Comparison of ENCODE assay signal across 16 cellular contexts in genomic region chr21:38948981-38949380, GRCh38.
DNase-seq lines count a peak whose midpoint lies in the region; ATAC-seq, FAIRE-seq and TF ChIP-seq lines count a peak whose summit lies in the region.
"Had no signal": no experiment of that assay in that cellular context is flagged by ENCODE, and none has a peak within 500 bp of the region (broad histone marks: within the 10 kb centered on the region; RNA-seq: fewer than 3 reads in every experiment).

No MANE protein-coding gene starts in this region.

- no peak for FAIRE-seq in HepG2 (lab: Jason Lieb, UNC)
- FAIRE-seq: GM12878, GM19239, H54 had no signal

- CTCF ChIA-PET in HepG2 (lab: Yijun Ruan, JAX; ENCODE audit: low intra/inter-chr PET ratio, low total read pairs) = no interaction called here

- POLR2A ChIA-PET in HepG2 (lab: Yijun Ruan, JAX) = interaction anchor here (0.9 kb wide), 1 partner anchor 30 kb away, joined by 3 read pairs; no protein-coding TSS in a partner anchor

- H2BK15ac ChIP-seq in mesenchymal stem cell (ENCODE audit: low read depth, poor library complexity, severe bottlenecking) = no peak overlapping the region

- H2AK5ac ChIP-seq in mesenchymal stem cell (ENCODE audit: low read length, severe bottlenecking) = peak overlapping the region; percentile 8

- H3K4ac ChIP-seq in mesenchymal stem cell (ENCODE audit: low read depth in 1 of 2, low read length in 2 of 2) = no peak overlapping the region

- no peak for TF ChIP-seq RAD21 in HepG2 (CRISPR knock-in tag; IDR thresholded peaks at IDR 0.05)

- H2AFZ ChIP-seq in HepG2 (ENCODE audit: low read length) (no peak overlapping the region), mesenchymal stem cell (ENCODE audit: low read depth, low read length) (no peak overlapping the region)

- intact Hi-C loops in HepG2 (cut with micrococcal nuclease; ENCODE audit: unreplicated experiment) (no loop called here), right lobe of liver (cut with DNase I) (no loop called here)

- in situ Hi-C loops in HepG2 (cut with HindIII; ENCODE audit: extremely low pct_ligation_motif_present, low pct_unique_long_range_greater_than_20kb) = no loop called here

- H3K36me3 ChIP-seq in HepG2 (replicated peaks in 1 of 2; ENCODE audit: control insufficient read depth in 1 of 2, insufficient read depth in 2 of 2, low read length in 2 of 2) (no peaks in the 10 kb centered on the region), right lobe of liver (no peaks in the 10 kb centered on the region), WERI-Rb-1 (no peaks in the 10 kb centered on the region), mesenchymal stem cell (ENCODE audit: control insufficient read depth in 1 of 2, insufficient read depth in 2 of 2, low read depth in 1 of 2, low read length in 2 of 2) (no peaks in the 10 kb centered on the region)

- no peak overlapping the region for H3K4me3 ChIP-seq in HepG2 (replicated peaks in 1 of 3; ENCODE audit: insufficient read depth in 1 of 3, low read depth in 2 of 3, low read length in 3 of 3)
- H3K4me3 ChIP-seq in right lobe of liver = no peak overlapping the region
- no peak overlapping the region for H3K4me3 ChIP-seq in WERI-Rb-1 (ENCODE audit: low read depth, low read length)
- H3K4me3 ChIP-seq in mesenchymal stem cell (ENCODE audit: insufficient read depth in 1 of 2, low read depth in 1 of 2, low read length in 2 of 2) = no peak overlapping the region
- H3K4me3 ChIP-seq: GM12878 had no signal

- H3K23ac ChIP-seq in mesenchymal stem cell (ENCODE audit: low read length in 2 of 2) = no peak overlapping the region

- no peak overlapping the region for H2BK12ac ChIP-seq in mesenchymal stem cell (ENCODE audit: low read length in 2 of 2)

- H3K27ac ChIP-seq in HepG2 (ENCODE audit: extremely low read length, insufficient read depth, low read length) (no peak overlapping the region), right lobe of liver (no peak overlapping the region), WERI-Rb-1 (peak overlapping the region; percentile 20; the same call in 1 of the 2 replicates), mesenchymal stem cell (ENCODE audit: low read length, poor library complexity, severe bottlenecking) (no peak overlapping the region)
- H3K27ac ChIP-seq: KMS-11 had no signal

- no peak for ATAC-seq in HepG2
- ATAC-seq in right lobe of liver = no peak
- no peak for ATAC-seq in GM19328 (IDR thresholded peaks at IDR 0.05; ENCODE audit: unreplicated experiment)
- no peak for ATAC-seq in GM18870 (IDR thresholded peaks at IDR 0.05; ENCODE audit: unreplicated experiment)
- ATAC-seq: GM12878, HCT116 had no signal

- H3K9me3 ChIP-seq in HepG2 (ENCODE audit: low read length) (0 out of 2 replicates have a peak, but pooled peaks cover 10% of the 10 kb centered on the region), right lobe of liver (no peaks in the 10 kb centered on the region), WERI-Rb-1 (ENCODE audit: severe bottlenecking) (no peaks in the 10 kb centered on the region), mesenchymal stem cell (ENCODE audit: control insufficient read depth, low read length) (no peaks in the 10 kb centered on the region)

- no peak overlapping the region for H3K4me2 ChIP-seq in HepG2 (ENCODE audit: low read depth, low read length)
- H3K4me2 ChIP-seq in mesenchymal stem cell (ENCODE audit: low read length, poor library complexity, severe bottlenecking) = no peak overlapping the region
- H3K4me2 ChIP-seq: KMS-11 had no signal

- H4K8ac ChIP-seq in mesenchymal stem cell (ENCODE audit: low read length) = no peak overlapping the region

- TF ChIP-seq CTCF in HepG2 (CRISPR knock-in tag; IDR thresholded peaks at IDR 0.05) (no peak), right lobe of liver (IDR thresholded peaks at IDR 0.05) (no peak), WERI-Rb-1 (IDR thresholded peaks at IDR 0.05; ENCODE audit: low read depth, low read length) (no peak)

- no peak overlapping the region for H3K14ac ChIP-seq in mesenchymal stem cell (ENCODE audit: low read length in 2 of 2)

- WGBS in HepG2 (ENCODE audit: low lambda C conversion rate) = 78% methylated on average over 1 of the region's 1 CpG
- WGBS in right lobe of liver (ENCODE audit: insufficient coverage, low coverage, low lambda C conversion rate, missing lambda C conversion rate) = 73% methylated on average over 1 of the region's 1 CpG
- WGBS in mesenchymal stem cell = 100% methylated on average over 1 of the region's 1 CpG

- H3K9ac ChIP-seq in HepG2 (ENCODE audit: insufficient read depth, low read depth, low read length) (no peak overlapping the region), mesenchymal stem cell (ENCODE audit: low read length) (no peak overlapping the region)
- H3K9ac ChIP-seq: KMS-11 had no signal

- DNase-seq in HepG2 (ENCODE audit: low spot score) (no peak), right lobe of liver (no peak), WERI-Rb-1 (peak; percentile 40), mesenchymal stem cell (no peak)
- no peak for DNase-seq in stimulated activated naive CD4-positive, alpha-beta T cell (lab: John Stamatoyannopoulos, UW)
- DNase-seq: C1 segment of cervical spinal cord; Calu3; CD4-positive, alpha-beta T cell; DMS 273 treated with DMSO at 0.1 percent for 48 hours had no signal

- H4K91ac ChIP-seq in mesenchymal stem cell (ENCODE audit: low read length) = no peak overlapping the region

- peak overlapping the region; percentile 55 for H2BK120ac ChIP-seq in mesenchymal stem cell (ENCODE audit: low read depth, low read length)

- no peaks in the 10 kb centered on the region for H4K20me1 ChIP-seq in HepG2 (ENCODE audit: insufficient read depth, low read length)

- TF ChIP-seq EP300 in HepG2 (IDR thresholded peaks at IDR 0.05; ENCODE audit: low read depth in 2 of 2, low read length in 2 of 2) (no peak), HepG2 (CRISPR knock-in tag; IDR thresholded peaks at IDR 0.05; ENCODE audit: borderline replicate concordance) (no peak)

- TF ChIP-seq POLR2A in HepG2 (IDR thresholded peaks at IDR 0.05; ENCODE audit: insufficient read depth in 1 of 2, low read depth in 2 of 2, low read length in 2 of 2) (no peak), right lobe of liver (IDR thresholded peaks at IDR 0.05) (no peak)

- no peaks in the 10 kb centered on the region for H3K79me2 ChIP-seq in HepG2 (ENCODE audit: insufficient read depth, low read length)

- H3K18ac ChIP-seq in mesenchymal stem cell (ENCODE audit: low read depth in 1 of 2, low read length in 2 of 2) = no peak overlapping the region

- peaks cover 11% of the 10 kb centered on the region; the same call in 1 of the 2 replicates for H3K4me1 ChIP-seq in HepG2 (ENCODE audit: insufficient read depth, low read length)
- H3K4me1 ChIP-seq in right lobe of liver = no peaks in the 10 kb centered on the region
- peaks cover 23% of the 10 kb centered on the region for H3K4me1 ChIP-seq in mesenchymal stem cell (ENCODE audit: control insufficient read depth, insufficient read depth, low read depth, low read length)

- H2BK5ac ChIP-seq in mesenchymal stem cell (ENCODE audit: low read depth, low read length, poor library complexity, severe bottlenecking) = no peak overlapping the region

- BruUV-seq in HepG2 (replicated peaks; lab: Mats Ljungman, UMichigan) = no TSS peak

- H3K27me3 ChIP-seq in HepG2 (ENCODE audit: control insufficient read depth in 1 of 2, insufficient read depth in 2 of 2, low read length in 2 of 2) = no peaks in the 10 kb centered on the region
- no peaks in the 10 kb centered on the region for H3K27me3 ChIP-seq in right lobe of liver
- no peaks in the 10 kb centered on the region for H3K27me3 ChIP-seq in WERI-Rb-1 (ENCODE audit: insufficient read depth, low read depth, severe bottlenecking)
- H3K27me3 ChIP-seq in mesenchymal stem cell (ENCODE audit: control insufficient read depth in 1 of 2, insufficient read depth in 1 of 2, low read length in 2 of 2) = no peaks in the 10 kb centered on the region

- no peaks in the 10 kb centered on the region for H3K79me1 ChIP-seq in mesenchymal stem cell (replicated peaks; ENCODE audit: low read length, poor library complexity, severe bottlenecking)

TF ChIP-seq in HepG2, 621 proteins besides CTCF, POLR2A, EP300 and RAD21:
- TF ChIP-seq RNF2 (conservative IDR thresholded peaks at IDR 0.05; ENCODE audit: low read depth) = no peak
- TF ChIP-seq HNRNPUL1 (IDR thresholded peaks at IDR 0.05; ENCODE audit: low read depth, low read length) = no peak
- peak; percentile 54 for TF ChIP-seq ATF7 (IDR thresholded peaks at IDR 0.05)
- no peak for TF ChIP-seq ATF7 (CRISPR knock-in tag; IDR thresholded peaks at IDR 0.05)
